Comparison of ENCODE assay signal across 8 cellular contexts in the genomic region with DNA sequence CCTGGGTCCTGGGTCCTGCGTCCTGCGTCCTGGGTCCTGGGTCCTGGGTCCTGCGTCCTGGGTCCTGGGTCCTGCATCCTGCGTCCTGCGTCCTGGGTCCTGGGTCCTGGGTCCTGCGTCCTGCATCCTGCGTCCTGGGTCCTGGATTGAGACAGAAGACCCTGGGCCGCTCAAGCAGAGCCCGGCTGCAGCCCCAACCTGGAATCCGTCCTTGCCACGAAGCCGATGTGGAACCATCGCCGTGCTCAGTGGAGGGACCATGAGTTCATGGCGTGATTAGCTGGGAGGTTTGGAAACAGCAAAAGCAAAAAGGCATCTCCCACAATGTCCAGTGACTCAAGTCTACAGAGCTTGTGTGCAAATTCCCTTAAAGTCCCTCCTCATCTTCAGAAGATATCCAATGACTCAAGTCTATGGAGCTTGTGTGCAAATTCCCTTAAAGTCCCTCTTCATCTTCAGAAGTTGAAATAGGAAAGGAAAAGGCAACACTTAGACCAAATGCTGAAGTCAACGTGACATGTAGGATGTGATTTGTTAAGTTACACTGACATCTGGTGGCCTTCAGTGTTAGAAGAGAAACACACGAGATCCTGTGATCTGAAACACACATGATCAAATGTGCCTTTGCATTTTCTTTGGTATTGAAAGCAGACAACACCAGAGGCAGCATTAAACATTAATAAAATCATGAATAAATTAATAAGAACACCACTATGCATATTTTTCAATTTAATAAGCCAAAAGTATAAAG.
DNase-seq lines count a peak whose midpoint lies in the region; ATAC-seq and FAIRE-seq lines count a peak whose summit lies in the region.

No MANE protein-coding gene starts in this region.

- H2AFZ ChIP-seq in Karpas-422 (ENCODE audit: low read length) = no peak overlapping the region

- ATAC-seq in GM21447 (IDR thresholded peaks at IDR 0.05; ENCODE audit: unreplicated experiment) = no peak

- no peak overlapping the region for H3K4me2 ChIP-seq in Karpas-422 (ENCODE audit: low read depth, low read length, poor library complexity, severe bottlenecking)

- no peaks in the 10 kb centered on the region for H3K79me2 ChIP-seq in Karpas-422 (ENCODE audit: low read length)

- peak; percentile 30 for DNase-seq in DMS153 treated with DMSO at 0.1 percent for 48 hours (lab: John Stamatoyannopoulos, UW; ENCODE audit: unreplicated experiment)
- DNase-seq in Karpas-422 = peak; percentile 87
- DNase-seq in left kidney (ENCODE audit: low read depth, low spot score) = peak; percentile 86
- no peak for DNase-seq in GM19240 (ENCODE audit: insufficient read length, low spot score)
- DNase-seq in MG63 = no peak
- DNase-seq in NK-92 (lab: John Stamatoyannopoulos, UW; ENCODE audit: unreplicated experiment) = no peak

- H3K27me3 ChIP-seq in Karpas-422 (ENCODE audit: low read length) = no peaks in the 10 kb centered on the region
- H3K27me3 ChIP-seq in MG63 = no peaks in the 10 kb centered on the region

- peak; percentile 37 for FAIRE-seq in TTC549 (lab: Jason Lieb, UNC)

- H3K27ac ChIP-seq in Karpas-422 (ENCODE audit: low read length) = no peak overlapping the region

- no peaks in the 10 kb centered on the region for H4K20me1 ChIP-seq in Karpas-422 (ENCODE audit: insufficient read depth, low read depth, low read length)

- H3K4me3 ChIP-seq in Karpas-422 (ENCODE audit: low read length) = no peak overlapping the region
- no peak overlapping the region for H3K4me3 ChIP-seq in MG63

- no peaks in the 10 kb centered on the region for H3K9me3 ChIP-seq in Karpas-422 (ENCODE audit: low read length)
- H3K9me3 ChIP-seq in MG63 = no peaks in the 10 kb centered on the region

- no peak overlapping the region for H3K9ac ChIP-seq in Karpas-422 (ENCODE audit: low read length)

- H3K4me1 ChIP-seq in Karpas-422 (ENCODE audit: low read length) = no peaks in the 10 kb centered on the region

- H3K9me2 ChIP-seq in Karpas-422 (replicated peaks; ENCODE audit: insufficient read depth, low read length) = no peaks in the 10 kb centered on the region

- H3K36me3 ChIP-seq in Karpas-422 (ENCODE audit: insufficient read depth, low read length) (no peaks in the 10 kb centered on the region), MG63 (no peaks in the 10 kb centered on the region)

Comparison
In these comparisons a context has a peak if more than half of its experiments do, and no peak if none do; other contexts are left out.
1. DNase-seq: peak in DMS153 treated with DMSO at 0.1 percent for 48 hours (single experiment), Karpas-422 (single experiment) and left kidney (single experiment); none in GM19240 (single experiment), MG63 (single experiment) and NK-92 (single experiment).